ENCODE assay signal across 22 cellular contexts in the genomic region with DNA sequence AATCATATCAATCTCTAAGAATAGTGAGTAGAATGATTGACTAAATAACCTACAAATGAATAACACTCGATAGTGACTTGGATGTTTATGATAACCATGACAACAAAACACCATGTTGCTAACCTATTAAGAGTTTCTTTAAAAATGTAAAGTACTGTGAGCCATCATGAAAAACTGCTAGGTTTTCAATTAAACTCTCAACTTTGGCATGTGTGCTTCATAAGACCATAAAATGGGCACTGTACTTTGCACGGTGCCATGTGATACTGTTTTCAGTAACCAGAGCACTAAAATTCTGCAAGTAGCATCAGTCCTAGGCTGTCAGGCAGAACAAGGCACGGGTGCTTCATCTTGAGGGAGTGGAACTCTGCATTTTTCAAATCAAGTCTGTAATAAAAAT.
"Had no signal": no experiment of that assay in that cellular context is flagged by ENCODE, and none has a peak within 500 bp of the region (broad histone marks: within the 10 kb centered on the region; RNA-seq: fewer than 3 reads in every experiment).

No MANE protein-coding gene starts in this region.

- H3K27me3 ChIP-seq: right lobe of liver, tibial artery had no signal

- H3K4me3 ChIP-seq: right lobe of liver, tibial artery had no signal

- H3K4me1 ChIP-seq: right lobe of liver had no signal

- H3K36me3 ChIP-seq: right lobe of liver, tibial artery had no signal

- H3K9me3 ChIP-seq: right lobe of liver, tibial artery had no signal

- DNase-seq: activated B cell treated with CpG ODN at 0.5 μM for 24 hours; activated CD4-positive, alpha-beta T cell treated with anti-CD3 and anti-CD28 coated beads for 36 hours; activated CD4-positive, alpha-beta T cell treated with anti-CD3 and anti-CD28 coated beads, Interleukin-2, amount 50 U/mL, for 4 hours; activated CD8-positive, alpha-beta memory T cell treated with anti-CD3 and anti-CD28 coated beads for 24 hours; activated CD8-positive, alpha-beta memory T cell treated with anti-CD3 and anti-CD28 coated beads, Interleukin-2, amount 50 U/mL, for 4 hours; activated naive CD4-positive, alpha-beta T cell treated with Interleukin-2 at 50 U/mL for 16 hours; activated naive CD8-positive, alpha-beta T cell treated with anti-CD3 and anti-CD28 coated beads for 36 hours; activated T-cell treated with anti-CD3 and anti-CD28 coated beads, Interleukin-2, amount 50 U/mL, for 4 hours; cerebellar nuclear complex; endodermal cell; foreskin melanocyte; glutamatergic neuron; right lobe of liver; small intestine; stimulated activated CD4-positive, alpha-beta T cell treated with anti-CD3 and anti-CD28 coated beads, Interleukin-2, amount 100 ng/mL, for 24 hours; stimulated activated naive CD8-positive, alpha-beta T cell treated with anti-CD3 and anti-CD28 coated beads, Interleukin-15, amount 100 ng/mL, for 72 hours; T-cell; tibial artery had no signal

- FAIRE-seq: small intestine, urothelium cell line had no signal

- ATAC-seq: activated CD4-positive, alpha-beta T cell treated with anti-CD3 and anti-CD28 coated beads for 36 hours; activated T-cell treated with anti-CD3 and anti-CD28 coated beads, Interleukin-2, amount 50 U/mL, for 4 hours; stimulated activated effector memory CD8-positive, alpha-beta T cell treated with anti-CD3 and anti-CD28 coated beads, Interleukin-12 subunit alpha, Interleukin-12 subunit beta, amount 100 ng/mL, for 72 hours; stimulated activated naive CD8-positive, alpha-beta T cell treated with anti-CD3 and anti-CD28 coated beads, Interleukin-15, amount 100 ng/mL, for 72 hours; T-cell had no signal

- H3K27ac ChIP-seq: coronary artery, epithelial cell of prostate, right lobe of liver, tibial artery had no signal
